In genomic region chr2:30756051-30756719, GRCh38 we compare ENCODE assay signal across 15 cellular contexts. TPM values are rescaled to one million over a fixed set of nuclear protein-coding genes. Genes with fewer than 3 reads are reported as not detected.
A peak's percentile ranks its signal among the peaks of the same experiment; 100 is the strongest.
DNase-seq lines count a peak whose midpoint lies in the region; ATAC-seq and TF ChIP-seq lines count a peak whose summit lies in the region.
"Had no signal": no experiment of that assay in that cellular context is flagged by ENCODE, and none has a peak within 500 bp of the region (broad histone marks: within the 10 kb centered on the region; RNA-seq: fewer than 3 reads in every experiment).

No MANE protein-coding gene starts in this region.

- H3K4me1 ChIP-seq in right lobe of liver (no peaks in the 10 kb centered on the region), colonic mucosa (no peaks in the 10 kb centered on the region)
- H3K4me1 ChIP-seq: thyroid gland had no signal

- no peak for TF ChIP-seq POLR2A in right lobe of liver (IDR thresholded peaks at IDR 0.05)

- 37% methylated on average over 9 of the region's 9 CpGs for WGBS in right lobe of liver (ENCODE audit: insufficient coverage, low coverage, low lambda C conversion rate, missing lambda C conversion rate)

- no peak overlapping the region for H3K9ac ChIP-seq in colonic mucosa (ENCODE audit: low read depth in 2 of 2, low read length in 2 of 2)

- DNase-seq in COLO668 (lab: John Stamatoyannopoulos, UW; ENCODE audit: unreplicated experiment): peak; percentile 54
- peak; percentile 78 for DNase-seq in HT1080 (ENCODE audit: low read depth)
- peak; percentile 25 for DNase-seq in brain microvascular endothelial cell
- peak in 1 of 3 donors; percentile 23 for DNase-seq in right lobe of liver
- no peak for DNase-seq in colonic mucosa
- DNase-seq in ACHN: no peak
- DNase-seq in DMS 273 treated with DMSO at 0.1 percent for 48 hours (lab: John Stamatoyannopoulos, UW): no peak
- no peak for DNase-seq in DMS79 (lab: John Stamatoyannopoulos, UW)
- DNase-seq: activated CD4-positive, alpha-beta T cell treated with anti-CD3 and anti-CD28 coated beads for 4 hours; COR-L47; NCI-H2171; thyroid gland had no signal

- no peaks in the 10 kb centered on the region for H3K27me3 ChIP-seq in brain microvascular endothelial cell (replicated peaks)
- H3K27me3 ChIP-seq in right lobe of liver: no peaks in the 10 kb centered on the region
- H3K27me3 ChIP-seq in colonic mucosa: no peaks in the 10 kb centered on the region
- H3K27me3 ChIP-seq: thyroid gland had no signal

- peak; percentile 46 to 68 (median 62) for ATAC-seq in right lobe of liver
- ATAC-seq: Right ventricle myocardium inferior had no signal

- H3K36me3 ChIP-seq in brain microvascular endothelial cell (replicated peaks) (no peaks in the 10 kb centered on the region), right lobe of liver (no peaks in the 10 kb centered on the region), colonic mucosa (no peaks in the 10 kb centered on the region)
- H3K36me3 ChIP-seq: thyroid gland had no signal

- H3K4me3 ChIP-seq in brain microvascular endothelial cell (ENCODE audit: low read depth, low read length) (no peak overlapping the region), right lobe of liver (no peak overlapping the region), colonic mucosa (no peak overlapping the region)
- H3K4me3 ChIP-seq: thyroid gland had no signal

- no peaks in the 10 kb centered on the region for H3K9me3 ChIP-seq in right lobe of liver
- H3K9me3 ChIP-seq in colonic mucosa: no peaks in the 10 kb centered on the region
- H3K9me3 ChIP-seq: thyroid gland had no signal

- no peak overlapping the region for H3K27ac ChIP-seq in brain microvascular endothelial cell
- H3K27ac ChIP-seq in right lobe of liver: no peak overlapping the region
- H3K27ac ChIP-seq in colonic mucosa: no peak overlapping the region
- H3K27ac ChIP-seq: thyroid gland had no signal

- no peak for TF ChIP-seq CTCF in brain microvascular endothelial cell (IDR thresholded peaks at IDR 0.05; ENCODE audit: low read depth, low read length, missing control alignments)
- TF ChIP-seq CTCF in right lobe of liver (IDR thresholded peaks at IDR 0.05): no peak
- TF ChIP-seq CTCF in colonic mucosa (IDR thresholded peaks at IDR 0.05): no peak

- in situ Hi-C loops in brain microvascular endothelial cell (cut with HindIII; ENCODE audit: low pct_ligation_motif_present, low sequenced_read_pairs): no loop called here
- in situ Hi-C loops in ACHN (cut with HindIII; ENCODE audit: low pct_ligation_motif_present, low pct_unique_long_range_greater_than_20kb, low sequenced_read_pairs): no loop called here

- intact Hi-C loops in right lobe of liver (cut with DNase I) (no loop called here), colonic mucosa (cut with DNase I) (no loop called here)

RNA-seq across cellular contexts. Expression of gene CAPN13, which starts 51.1 kb away (rescaled TPM):
- total RNA-seq in HT1080 (2014; rRNA removed; shearing (Covaris generic)): not detected in 2 replicates
- not detected in 2 replicates for polyA plus RNA-seq in HT1080 (2015; cell fraction: cytosol; rRNA removed)
- polyA plus RNA-seq in HT1080 (2015; cell fraction: nucleus; rRNA removed): not detected in 2 replicates
- total RNA-seq in right lobe of liver (1 to 10 TPM in 2 of 6 experiments, under 1 TPM in 2, not detected in 2; 0.09 to 3.8 (median 1.00) TPM), colonic mucosa (10 to 100 TPM; 25.5 to 31.2 TPM)
- total RNA-seq: chondrocyte, pulmonary artery endothelial cell, Right ventricle myocardium inferior had no signal

Comparison
In these comparisons a context has a peak if more than half of its experiments do, and no peak if none do; other contexts are left out.
1. DNase-seq: peak in COLO668 (single experiment), HT1080 (single experiment) and brain microvascular endothelial cell (single experiment); none in colonic mucosa (single experiment), ACHN (single experiment), DMS 273 treated with DMSO at 0.1 percent for 48 hours (single experiment) and DMS79 (single experiment).
2. RNA of gene CAPN13, which starts 51.1 kb away (total RNA-seq): 25.5 to 31.2 TPM in colonic mucosa; 0.09 to 3.8 TPM in right lobe of liver and not detected in HT1080; every median in the first group is over 4 times any median in the second.